9 cellular contexts compared by ENCODE assay signal in genomic region chr2:105857076-105857740, GRCh38.
DNase-seq lines count a peak whose midpoint lies in the region; ATAC-seq and TF ChIP-seq lines count a peak whose summit lies in the region.
"Had no signal": no experiment of that assay in that cellular context is flagged by ENCODE, and none has a peak within 500 bp of the region (broad histone marks: within the 10 kb centered on the region; RNA-seq: fewer than 3 reads in every experiment).

No MANE protein-coding gene starts in this region.

- no peaks in the 10 kb centered on the region for H3K27me3 Mint-ChIP-seq in activated CD8-positive, alpha-beta T cell treated with anti-CD3 and anti-CD28 coated beads for 36 hours
- H3K27me3 Mint-ChIP-seq in effector memory CD8-positive, alpha-beta T cell = no peaks in the 10 kb centered on the region

- peaks cover 90% of the 10 kb centered on the region for H3K4me1 Mint-ChIP-seq in activated CD8-positive, alpha-beta T cell treated with anti-CD3 and anti-CD28 coated beads for 36 hours (ENCODE audit: low read depth)
- H3K4me1 Mint-ChIP-seq in effector memory CD8-positive, alpha-beta T cell (ENCODE audit: low read depth in 2 of 2) = peaks cover 65 to 85% of the 10 kb centered on the region in 2 donors

- peaks cover 3% of the 10 kb centered on the region for H3K9me3 Mint-ChIP-seq in activated CD8-positive, alpha-beta T cell treated with anti-CD3 and anti-CD28 coated beads for 36 hours
- no peaks in the 10 kb centered on the region for H3K9me3 Mint-ChIP-seq in effector memory CD8-positive, alpha-beta T cell

- H3K36me3 Mint-ChIP-seq in activated CD8-positive, alpha-beta T cell treated with anti-CD3 and anti-CD28 coated beads for 36 hours (ENCODE audit: low read depth) = peaks cover 60% of the 10 kb centered on the region
- H3K36me3 Mint-ChIP-seq in effector memory CD8-positive, alpha-beta T cell (ENCODE audit: insufficient read depth) = peaks cover 49% of the 10 kb centered on the region

- intact Hi-C loops in activated CD8-positive, alpha-beta T cell treated with anti-CD3 and anti-CD28 coated beads for 36 hours (cut with micrococcal nuclease) = loop anchor here (2.0 to 5.0 kb wide), 4 partner anchors 20 to 230 kb away; no protein-coding TSS in a partner anchor

- POLR2A ChIA-PET in activated CD8-positive, alpha-beta T cell treated with anti-CD3 and anti-CD28 coated beads for 36 hours (lab: Charles Lee) = interaction anchor here (0.8 to 1.8 kb wide), 15 partner anchors 8 to 111 kb away, joined by 3 to 11 read pairs (median 4); no protein-coding TSS in a partner anchor

- peak; percentile 38 for ATAC-seq in activated CD8-positive, alpha-beta T cell treated with anti-CD3 and anti-CD28 coated beads for 36 hours
- peak; percentile 56 for ATAC-seq in effector memory CD8-positive, alpha-beta T cell (replicated peaks)
- ATAC-seq in HG02840 (IDR thresholded peaks at IDR 0.05; ENCODE audit: low FRiP score, unreplicated experiment) = no peak
- ATAC-seq: body of pancreas had no signal

- peak overlapping the region; percentile 51 for H3K27ac ChIP-seq in KOPT-K1 (ENCODE audit: low read depth, low read length, poor library complexity, severe bottlenecking)

- peak overlapping the region; percentile 65 for H3K4me3 Mint-ChIP-seq in activated CD8-positive, alpha-beta T cell treated with anti-CD3 and anti-CD28 coated beads for 36 hours
- H3K4me3 Mint-ChIP-seq in effector memory CD8-positive, alpha-beta T cell = peak overlapping the region; percentile 78 to 83

- no peak for TF ChIP-seq CTCF in activated CD8-positive, alpha-beta T cell treated with anti-CD3 and anti-CD28 coated beads for 36 hours (IDR thresholded peaks at IDR 0.05)

- peak; percentile 63 for DNase-seq in activated CD8-positive, alpha-beta T cell treated with anti-CD3 and anti-CD28 coated beads for 36 hours
- peak in 1 of 3 experiments; percentile 38 for DNase-seq in effector memory CD8-positive, alpha-beta T cell
- peak; percentile 41 for DNase-seq in stimulated activated CD4-positive, alpha-beta T cell treated with anti-CD3 and anti-CD28 coated beads, Interleukin-4, amount 100 ng/mL, for 24 hours
- DNase-seq in RKO (ENCODE audit: low spot score) = no peak
- DNase-seq in SKM-1 treated with dmso at 0.1 percent for 144 hours (lab: John Stamatoyannopoulos, UW; ENCODE audit: unreplicated experiment) = no peak
- DNase-seq: body of pancreas, RPMI8226 had no signal

- peak overlapping the region; percentile 92 for H3K27ac Mint-ChIP-seq in activated CD8-positive, alpha-beta T cell treated with anti-CD3 and anti-CD28 coated beads for 36 hours
- peak overlapping the region; percentile 97 to 98 for H3K27ac Mint-ChIP-seq in effector memory CD8-positive, alpha-beta T cell

- CTCF ChIA-PET in activated CD8-positive, alpha-beta T cell treated with anti-CD3 and anti-CD28 coated beads for 36 hours (lab: Charles Lee) = interaction anchor here (0.9 to 2.5 kb wide), 15 partner anchors 11 to 228 kb away, joined by 3 to 9 read pairs (median 3); no protein-coding TSS in a partner anchor

- no peaks in the 10 kb centered on the region for H3K9me3 ChIP-seq in KOPT-K1 (ENCODE audit: insufficient read depth, low read length, poor library complexity, severe bottlenecking)
- H3K9me3 ChIP-seq: body of pancreas had no signal

- H3K36me3 ChIP-seq in KOPT-K1 (ENCODE audit: insufficient read depth, low read length) = peaks cover 15% of the 10 kb centered on the region

Comparison
In these comparisons a context has a peak if more than half of its experiments do, and no peak if none do; other contexts are left out.
1. DNase-seq: peak in activated CD8-positive, alpha-beta T cell treated with anti-CD3 and anti-CD28 coated beads for 36 hours (single experiment) and stimulated activated CD4-positive, alpha-beta T cell treated with anti-CD3 and anti-CD28 coated beads, Interleukin-4, amount 100 ng/mL, for 24 hours (single experiment); none in RKO (single experiment) and SKM-1 treated with dmso at 0.1 percent for 144 hours (single experiment).